Comparison of ENCODE assay signal across 24 cellular contexts in the genomic region with DNA sequence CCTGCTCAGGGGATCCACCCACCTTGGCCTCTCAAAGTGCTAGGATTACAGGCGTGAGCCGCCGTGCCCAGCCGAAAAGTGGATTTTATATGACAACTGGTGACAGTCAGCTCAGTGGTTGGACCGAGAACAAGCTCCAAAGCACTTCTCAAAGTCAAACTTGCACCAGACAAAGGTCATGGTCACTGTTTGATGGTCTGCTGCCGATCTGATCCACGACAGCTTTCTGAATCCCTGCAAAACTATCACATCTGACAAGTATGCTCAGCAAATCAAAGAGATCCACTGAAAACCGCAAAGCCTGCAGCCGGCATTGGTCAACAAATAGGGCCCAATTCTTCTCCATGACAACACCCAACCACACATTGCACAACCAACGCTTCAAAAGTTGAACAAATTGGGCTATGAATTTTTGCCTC.
"Had no signal": no experiment of that assay in that cellular context is flagged by ENCODE, and none has a peak within 500 bp of the region (broad histone marks: within the 10 kb centered on the region; RNA-seq: fewer than 3 reads in every experiment).

No MANE protein-coding gene starts in this region.

- H3K4me3 Mint-ChIP-seq: activated CD4-positive, alpha-beta T cell treated with anti-CD3 and anti-CD28 coated beads, Interleukin-2, amount 10 ng/mL, durations not matched to agents 7 days and 5 days; activated CD8-positive, alpha-beta memory T cell treated with anti-CD3 and anti-CD28 coated beads, Interleukin-2, amount 10 ng/mL, durations not matched to agents 7 days and 5 days; activated CD8-positive, alpha-beta T cell treated with anti-CD3 and anti-CD28 coated beads for 36 hours; activated naive CD8-positive, alpha-beta T cell treated with anti-CD3 and anti-CD28 coated beads, Interleukin-2, amount 50 U/mL, for 24 hours; activated T-helper 1 cell treated with anti-CD3 and anti-CD28 coated beads, Interleukin-12 subunit alpha, Interleukin-12 subunit beta, Interleukin-2, Interleukin-4 antibody, amounts not matched to agents 30 ng/mL and 10 ng/mL and 1 ng/mL, durations not matched to agents 14 hours and 24 hours and 36 hours; brain; dendritic cell treated with granulocyte-macrophage colony-stimulating factor and Interleukin-4, amounts not matched to agents 40 ng/mL and 50 ng/mL, for 4 days; memory B cell; nephron had no signal

- H3K9me3 Mint-ChIP-seq: dendritic cell treated with granulocyte-macrophage colony-stimulating factor and Interleukin-4, amounts not matched to agents 40 ng/mL and 50 ng/mL, for 4 days had no signal

- H3K27ac Mint-ChIP-seq: activated CD4-positive, alpha-beta T cell treated with anti-CD3 and anti-CD28 coated beads, Interleukin-2, amount 10 ng/mL, durations not matched to agents 7 days and 5 days; activated CD8-positive, alpha-beta memory T cell treated with anti-CD3 and anti-CD28 coated beads, Interleukin-2, amount 10 ng/mL, durations not matched to agents 7 days and 5 days; activated CD8-positive, alpha-beta T cell treated with anti-CD3 and anti-CD28 coated beads for 36 hours; activated naive CD8-positive, alpha-beta T cell treated with anti-CD3 and anti-CD28 coated beads, Interleukin-2, amount 50 U/mL, for 24 hours; activated T-helper 1 cell treated with anti-CD3 and anti-CD28 coated beads, Interleukin-12 subunit alpha, Interleukin-12 subunit beta, Interleukin-2, Interleukin-4 antibody, amounts not matched to agents 30 ng/mL and 10 ng/mL and 1 ng/mL, durations not matched to agents 14 hours and 24 hours and 36 hours; brain; dendritic cell treated with granulocyte-macrophage colony-stimulating factor and Interleukin-4, amounts not matched to agents 40 ng/mL and 50 ng/mL, for 4 days; memory B cell; nephron had no signal

- H3K9ac ChIP-seq: parathyroid adenoma had no signal

- FAIRE-seq: endometrium, keratinocyte, small intestine had no signal

- ATAC-seq: activated CD8-positive, alpha-beta memory T cell treated with anti-CD3 and anti-CD28 coated beads, Interleukin-2, amount 10 ng/mL, durations not matched to agents 7 days and 5 days; activated CD8-positive, alpha-beta T cell treated with anti-CD3 and anti-CD28 coated beads for 36 hours; activated naive CD8-positive, alpha-beta T cell treated with anti-CD3 and anti-CD28 coated beads, Interleukin-2, amount 50 U/mL, for 24 hours; heart right ventricle; left colon; sciatic nerve had no signal

- H2AFZ ChIP-seq: parathyroid adenoma had no signal

- H3K27me3 Mint-ChIP-seq: activated CD4-positive, alpha-beta T cell treated with anti-CD3 and anti-CD28 coated beads, Interleukin-2, amount 10 ng/mL, durations not matched to agents 7 days and 5 days; activated CD8-positive, alpha-beta memory T cell treated with anti-CD3 and anti-CD28 coated beads, Interleukin-2, amount 10 ng/mL, durations not matched to agents 7 days and 5 days; activated CD8-positive, alpha-beta T cell treated with anti-CD3 and anti-CD28 coated beads for 36 hours; activated naive CD8-positive, alpha-beta T cell treated with anti-CD3 and anti-CD28 coated beads, Interleukin-2, amount 50 U/mL, for 24 hours; brain had no signal

- DNase-seq: activated CD4-positive, alpha-beta T cell treated with anti-CD3 and anti-CD28 coated beads, Interleukin-2, amount 10 ng/mL, durations not matched to agents 7 days and 5 days; activated CD4-positive, CD25-positive, alpha-beta regulatory T cell treated with anti-CD3 and anti-CD28 coated beads, Interleukin-2, amount 50 U/mL, for 72 hours; activated CD8-positive, alpha-beta memory T cell treated with anti-CD3 and anti-CD28 coated beads, Interleukin-2, amount 10 ng/mL, durations not matched to agents 7 days and 5 days; activated CD8-positive, alpha-beta T cell treated with anti-CD3 and anti-CD28 coated beads for 36 hours; activated gamma-delta T cell; activated naive CD4-positive, alpha-beta T cell treated with anti-CD3 and anti-CD28 coated beads, Interleukin-2, amount 50 U/mL, for 16 hours; activated naive CD8-positive, alpha-beta T cell treated with anti-CD3 and anti-CD28 coated beads, Interleukin-2, amount 50 U/mL, for 24 hours; effector CD4-positive, alpha-beta T cell; heart right ventricle; left colon; small intestine; stimulated activated CD4-positive, alpha-beta T cell treated with anti-CD3 and anti-CD28 coated beads, Interleukin-15, amount 100 ng/mL, for 24 hours; stimulated activated CD4-positive, alpha-beta T cell treated with anti-CD3 and anti-CD28 coated beads, Interleukin-2, amount 100 ng/mL, for 48 hours; stimulated activated naive CD4-positive, alpha-beta T cell had no signal

- H3K27me3 ChIP-seq: heart right ventricle had no signal

- H3K36me3 ChIP-seq: heart right ventricle had no signal

- H3K27ac ChIP-seq: heart right ventricle, parathyroid adenoma, VCaP had no signal

- H3K4me1 ChIP-seq: heart right ventricle, parathyroid adenoma had no signal

- H3K4me3 ChIP-seq: heart right ventricle had no signal

- H3K4me1 Mint-ChIP-seq: brain, memory B cell, nephron had no signal

- H3K79me2 ChIP-seq: parathyroid adenoma had no signal
